ENCODE assay signal across 22 cellular contexts in genomic region chr7:158497627-158498026, GRCh38.
DNase-seq lines count a peak whose midpoint lies in the region; ATAC-seq, FAIRE-seq and TF ChIP-seq lines count a peak whose summit lies in the region.
"Had no signal": no experiment of that assay in that cellular context is flagged by ENCODE, and none has a peak within 500 bp of the region (broad histone marks: within the 10 kb centered on the region; RNA-seq: fewer than 3 reads in every experiment).

No MANE protein-coding gene starts in this region.

- in situ Hi-C loops in HepG2 (cut with HindIII; ENCODE audit: extremely low pct_ligation_motif_present, low pct_unique_long_range_greater_than_20kb) = no loop called here

- no peaks in the 10 kb centered on the region for H3K4me1 Mint-ChIP-seq in endothelial cell (ENCODE audit: unreplicated experiment)
- H3K4me1 Mint-ChIP-seq in activated T-helper 17 cell treated with anti-CD3 and anti-CD28 coated beads, Interleukin-2, amount 50 U/mL, for 72 hours = peaks cover 8% of the 10 kb centered on the region
- H3K4me1 Mint-ChIP-seq in activated CD4-positive, alpha-beta memory T cell treated with anti-CD3 and anti-CD28 coated beads for 36 hours (ENCODE audit: low read depth) = peaks cover 4% of the 10 kb centered on the region
- H3K4me1 Mint-ChIP-seq: CD4-positive, CD25-positive, alpha-beta regulatory T cell had no signal

- peaks cover 16% of the 10 kb centered on the region for H3K9me3 Mint-ChIP-seq in endothelial cell (ENCODE audit: unreplicated experiment)
- no peaks in the 10 kb centered on the region for H3K9me3 Mint-ChIP-seq in activated T-helper 17 cell treated with anti-CD3 and anti-CD28 coated beads, Interleukin-2, amount 50 U/mL, for 72 hours
- H3K9me3 Mint-ChIP-seq in activated CD4-positive, alpha-beta memory T cell treated with anti-CD3 and anti-CD28 coated beads for 36 hours = no peaks in the 10 kb centered on the region
- H3K9me3 Mint-ChIP-seq: CD4-positive, CD25-positive, alpha-beta regulatory T cell; CD8-positive, alpha-beta memory T cell had no signal

- FAIRE-seq in HepG2 (lab: Jason Lieb, UNC) = no peak
- FAIRE-seq in HTR-8/SVneo (lab: Jason Lieb, UNC) = no peak
- FAIRE-seq: GM12892, GM18507, H54 had no signal

- no peaks in the 10 kb centered on the region for H3K27me3 ChIP-seq in HepG2 (ENCODE audit: control insufficient read depth in 1 of 2, insufficient read depth in 2 of 2, low read length in 2 of 2)
- H3K27me3 ChIP-seq in right lobe of liver = no peaks in the 10 kb centered on the region
- H3K27me3 ChIP-seq in WERI-Rb-1 (ENCODE audit: insufficient read depth, low read depth, severe bottlenecking) = no peaks in the 10 kb centered on the region
- no peaks in the 10 kb centered on the region for H3K27me3 ChIP-seq in thyroid gland

- H3K9me3 ChIP-seq in HepG2 (ENCODE audit: low read length) = no peaks in the 10 kb centered on the region
- H3K9me3 ChIP-seq in right lobe of liver = no peaks in the 10 kb centered on the region
- no peaks in the 10 kb centered on the region for H3K9me3 ChIP-seq in WERI-Rb-1 (ENCODE audit: severe bottlenecking)
- no peaks in the 10 kb centered on the region for H3K9me3 ChIP-seq in thyroid gland

- H3K27ac Mint-ChIP-seq in endothelial cell (ENCODE audit: unreplicated experiment) = peak overlapping the region; percentile 48
- H3K27ac Mint-ChIP-seq in activated T-helper 17 cell treated with anti-CD3 and anti-CD28 coated beads, Interleukin-2, amount 50 U/mL, for 72 hours = no peak overlapping the region
- no peak overlapping the region for H3K27ac Mint-ChIP-seq in activated CD4-positive, alpha-beta memory T cell treated with anti-CD3 and anti-CD28 coated beads for 36 hours
- H3K27ac Mint-ChIP-seq: B cell; CD4-positive, CD25-positive, alpha-beta regulatory T cell; CD8-positive, alpha-beta memory T cell had no signal

- H4K20me1 ChIP-seq in HepG2 (ENCODE audit: insufficient read depth, low read length) = peaks cover 36% of the 10 kb centered on the region

- no peak for DNase-seq in HepG2 (ENCODE audit: low spot score)
- DNase-seq in right lobe of liver = no peak
- peak; percentile 52 for DNase-seq in WERI-Rb-1
- no peak for DNase-seq in endothelial cell (ENCODE audit: low spot score)
- peak; percentile 9 to 19 for DNase-seq in thyroid gland
- DNase-seq in HTR-8/SVneo (ENCODE audit: insufficient read length, low spot score) = no peak
- DNase-seq in activated CD4-positive, alpha-beta memory T cell treated with anti-CD3 and anti-CD28 coated beads for 36 hours = no peak
- DNase-seq: C1 segment of cervical spinal cord; CD4-positive, CD25-positive, alpha-beta regulatory T cell; CD8-positive, alpha-beta memory T cell; COR-L47; DMS 273 treated with DMSO at 0.1 percent for 48 hours; DMS53; GDM1; GM23248; HCEC 1CT; IMR-90 had no signal

- H3K4me3 Mint-ChIP-seq in endothelial cell (ENCODE audit: unreplicated experiment) = no peak overlapping the region
- H3K4me3 Mint-ChIP-seq in activated T-helper 17 cell treated with anti-CD3 and anti-CD28 coated beads, Interleukin-2, amount 50 U/mL, for 72 hours = no peak overlapping the region
- H3K4me3 Mint-ChIP-seq in activated CD4-positive, alpha-beta memory T cell treated with anti-CD3 and anti-CD28 coated beads for 36 hours = no peak overlapping the region
- H3K4me3 Mint-ChIP-seq: B cell; CD4-positive, CD25-positive, alpha-beta regulatory T cell; CD8-positive, alpha-beta memory T cell had no signal

- peaks cover 4% of the 10 kb centered on the region for H3K36me3 Mint-ChIP-seq in endothelial cell (ENCODE audit: low read depth, unreplicated experiment)
- no peaks in the 10 kb centered on the region for H3K36me3 Mint-ChIP-seq in activated T-helper 17 cell treated with anti-CD3 and anti-CD28 coated beads, Interleukin-2, amount 50 U/mL, for 72 hours (ENCODE audit: low read depth)
- H3K36me3 Mint-ChIP-seq in activated CD4-positive, alpha-beta memory T cell treated with anti-CD3 and anti-CD28 coated beads for 36 hours = no peaks in the 10 kb centered on the region
- H3K36me3 Mint-ChIP-seq: CD4-positive, CD25-positive, alpha-beta regulatory T cell; CD8-positive, alpha-beta memory T cell had no signal

- H3K9ac ChIP-seq in HepG2 (ENCODE audit: insufficient read depth, low read depth, low read length) = no peak overlapping the region
- H3K9ac ChIP-seq: GM23248 had no signal

- WGBS in HepG2 (ENCODE audit: low lambda C conversion rate) = 83% methylated on average over 2 of the region's 9 CpGs
- 40% methylated on average over 1 of the region's 9 CpGs for WGBS in right lobe of liver (ENCODE audit: insufficient coverage, low coverage, low lambda C conversion rate, missing lambda C conversion rate)
- WGBS in thyroid gland, 2 donors = 36 to 59% methylated on average over 7 to 8 of the region's 9 CpGs

- TF ChIP-seq CTCF in HepG2 (CRISPR knock-in tag; IDR thresholded peaks at IDR 0.05) (no peak), right lobe of liver (IDR thresholded peaks at IDR 0.05) (no peak), WERI-Rb-1 (IDR thresholded peaks at IDR 0.05; ENCODE audit: low read depth, low read length) (no peak), endothelial cell (IDR thresholded peaks at IDR 0.05; ENCODE audit: unreplicated experiment) (no peak), thyroid gland (IDR thresholded peaks at IDR 0.05) (no peak)

- H3K27ac ChIP-seq in HepG2 (ENCODE audit: extremely low read length, insufficient read depth, low read length) (no peak overlapping the region), right lobe of liver (no peak overlapping the region), WERI-Rb-1 (0 out of 2 replicates have a peak overlapping the region, but pooled peaks have one; percentile 27), thyroid gland (no peak overlapping the region)
- H3K27ac ChIP-seq: GM23248 had no signal

- intact Hi-C loops in HepG2 (cut with micrococcal nuclease; ENCODE audit: unreplicated experiment) = loop anchor here (5.0 to 10.0 kb wide), 4 partner anchors 63 to 267 kb away; no protein-coding TSS in a partner anchor
- intact Hi-C loops in right lobe of liver (cut with DNase I) = no loop called here
- intact Hi-C loops in thyroid gland (cut with DNase I) = no loop called here
- intact Hi-C loops in activated CD4-positive, alpha-beta memory T cell treated with anti-CD3 and anti-CD28 coated beads for 36 hours (cut with micrococcal nuclease) = no loop called here

- POLR2A ChIA-PET in HepG2 (lab: Yijun Ruan, JAX) = no interaction called here
- POLR2A ChIA-PET in activated CD4-positive, alpha-beta memory T cell treated with anti-CD3 and anti-CD28 coated beads for 36 hours (lab: Charles Lee) = no interaction called here

- H3K4me1 ChIP-seq in HepG2 (ENCODE audit: insufficient read depth, low read length) (peaks cover 48% of the 10 kb centered on the region), right lobe of liver (no peaks in the 10 kb centered on the region), thyroid gland (no peaks in the 10 kb centered on the region)

- H3K4me3 ChIP-seq in HepG2 (replicated peaks in 1 of 3; ENCODE audit: insufficient read depth in 1 of 3, low read depth in 2 of 3, low read length in 3 of 3) (no peak overlapping the region), right lobe of liver (no peak overlapping the region), WERI-Rb-1 (ENCODE audit: low read depth, low read length) (no peak overlapping the region), thyroid gland (replicated peaks in 1 of 3) (no peak overlapping the region)
- H3K4me3 ChIP-seq: GM23248 had no signal

- H3K27me3 Mint-ChIP-seq in endothelial cell (ENCODE audit: unreplicated experiment) = peaks cover 14% of the 10 kb centered on the region
- peaks cover 11% of the 10 kb centered on the region for H3K27me3 Mint-ChIP-seq in activated T-helper 17 cell treated with anti-CD3 and anti-CD28 coated beads, Interleukin-2, amount 50 U/mL, for 72 hours
- H3K27me3 Mint-ChIP-seq in activated CD4-positive, alpha-beta memory T cell treated with anti-CD3 and anti-CD28 coated beads for 36 hours = peaks cover 9% of the 10 kb centered on the region
- H3K27me3 Mint-ChIP-seq: CD4-positive, CD25-positive, alpha-beta regulatory T cell had no signal

- H2AFZ ChIP-seq in HepG2 (ENCODE audit: low read length) = no peak overlapping the region
- H2AFZ ChIP-seq: GM23248 had no signal

- H3K4me2 ChIP-seq in HepG2 (ENCODE audit: low read depth, low read length) = no peak overlapping the region

- TF ChIP-seq EP300 in HepG2 (IDR thresholded peaks at IDR 0.05; ENCODE audit: low read depth in 2 of 2, low read length in 2 of 2) (no peak), HepG2 (CRISPR knock-in tag; IDR thresholded peaks at IDR 0.05; ENCODE audit: borderline replicate concordance) (no peak)

- no peak for TF ChIP-seq POLR2A in HepG2 (IDR thresholded peaks at IDR 0.05; ENCODE audit: insufficient read depth in 1 of 2, low read depth in 2 of 2, low read length in 2 of 2)
- TF ChIP-seq POLR2A in right lobe of liver (IDR thresholded peaks at IDR 0.05) = no peak
- no peak for TF ChIP-seq POLR2A in thyroid gland (IDR thresholded peaks at IDR 0.05)

- peaks cover 5% of the 10 kb centered on the region for H3K79me2 ChIP-seq in HepG2 (ENCODE audit: insufficient read depth, low read length)

- no peak for TF ChIP-seq RAD21 in HepG2 (CRISPR knock-in tag; IDR thresholded peaks at IDR 0.05)

- H3K36me3 ChIP-seq in HepG2 (replicated peaks in 1 of 2; ENCODE audit: control insufficient read depth in 1 of 2, insufficient read depth in 2 of 2, low read length in 2 of 2) = no peaks in the 10 kb centered on the region; a peak in 1 of 5 replicates
- H3K36me3 ChIP-seq in right lobe of liver = no peaks in the 10 kb centered on the region
- no peaks in the 10 kb centered on the region for H3K36me3 ChIP-seq in WERI-Rb-1
- no peaks in the 10 kb centered on the region for H3K36me3 ChIP-seq in thyroid gland

- CTCF ChIA-PET in HepG2 (lab: Yijun Ruan, JAX; ENCODE audit: low intra/inter-chr PET ratio, low total read pairs) = no interaction called here
- CTCF ChIA-PET in activated CD4-positive, alpha-beta memory T cell treated with anti-CD3 and anti-CD28 coated beads for 36 hours (lab: Charles Lee) = no interaction called here

- ATAC-seq in HepG2 (no peak), right lobe of liver (no peak)
- ATAC-seq in activated T-helper 17 cell treated with anti-CD3 and anti-CD28 coated beads, Interleukin-2, amount 50 U/mL, for 72 hours (replicated peaks) = no peak

- BruUV-seq in HepG2 (replicated peaks; lab: Mats Ljungman, UMichigan) = no TSS peak

TF ChIP-seq in HepG2, 621 proteins besides CTCF, POLR2A, EP300 and RAD21 (continues in another document):
- no peak for TF ChIP-seq ZNF773 (CRISPR knock-in tag; IDR thresholded peaks at IDR 0.05; ENCODE audit: borderline replicate concordance)
- TF ChIP-seq, protein P1, sequence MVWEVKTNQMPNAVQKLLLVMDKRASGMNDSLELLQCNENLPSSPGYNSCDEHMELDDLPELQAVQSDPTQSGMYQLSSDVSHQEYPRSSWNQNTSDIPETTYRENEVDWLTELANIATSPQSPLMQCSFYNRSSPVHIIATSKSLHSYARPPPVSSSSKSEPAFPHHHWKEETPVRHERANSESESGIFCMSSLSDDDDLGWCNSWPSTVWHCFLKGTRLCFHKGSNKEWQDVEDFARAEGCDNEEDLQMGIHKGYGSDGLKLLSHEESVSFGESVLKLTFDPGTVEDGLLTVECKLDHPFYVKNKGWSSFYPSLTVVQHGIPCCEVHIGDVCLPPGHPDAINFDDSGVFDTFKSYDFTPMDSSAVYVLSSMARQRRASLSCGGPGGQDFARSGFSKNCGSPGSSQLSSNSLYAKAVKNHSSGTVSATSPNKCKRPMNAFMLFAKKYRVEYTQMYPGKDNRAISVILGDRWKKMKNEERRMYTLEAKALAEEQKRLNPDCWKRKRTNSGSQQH (CRISPR knock-in tag; IDR thresholded peaks at IDR 0.05; ENCODE audit: low read depth) = no peak

Comparison
In these comparisons a context has a peak if more than half of its experiments do, and no peak if none do; other contexts are left out.
1. DNase-seq: peak in WERI-Rb-1 (single experiment) and thyroid gland (2 of 2); none in HepG2 (single experiment), right lobe of liver (0 of 3), endothelial cell (single experiment), HTR-8/SVneo (single experiment) and activated CD4-positive, alpha-beta memory T cell treated with anti-CD3 and anti-CD28 coated beads for 36 hours (single experiment).